1 cellular context compared by ENCODE assay signal in genomic region chr1:228340686-228341449, GRCh38.
TF ChIP-seq lines count a peak whose summit lies in the region.

No MANE protein-coding gene starts in this region.

TF ChIP-seq in SK-N-SH treated with all-trans-retinoic acid at 6 μM for 48 hours, 23 proteins besides CTCF, POLR2A, EP300 and RAD21 (continued from another document):
- no peak for TF ChIP-seq CREB5 (CRISPR knock-in tag; IDR thresholded peaks at IDR 0.05; ENCODE audit: low read depth)
- no peak for TF ChIP-seq PPARA (CRISPR knock-in tag; IDR thresholded peaks at IDR 0.05; ENCODE audit: borderline replicate concordance)
- TF ChIP-seq RARB (CRISPR knock-in tag; IDR thresholded peaks at IDR 0.05), result no peak
- no peak for TF ChIP-seq ESRRG (CRISPR knock-in tag; IDR thresholded peaks at IDR 0.05)
- no peak for TF ChIP-seq ZC3H10 (CRISPR knock-in tag; IDR thresholded peaks at IDR 0.05)
- TF ChIP-seq GLIS3 (CRISPR knock-in tag; IDR thresholded peaks at IDR 0.05), result no peak
- no peak for TF ChIP-seq ZNF70 (CRISPR knock-in tag; IDR thresholded peaks at IDR 0.05)
- TF ChIP-seq ARNTL (CRISPR knock-in tag; IDR thresholded peaks at IDR 0.05; ENCODE audit: borderline replicate concordance, low read depth), result no peak
- no peak for TF ChIP-seq TOX (CRISPR knock-in tag; IDR thresholded peaks at IDR 0.05; ENCODE audit: borderline replicate concordance)
- no peak for TF ChIP-seq CSDC2 (CRISPR knock-in tag; IDR thresholded peaks at IDR 0.05)
- no peak for TF ChIP-seq BACH2 (CRISPR knock-in tag; IDR thresholded peaks at IDR 0.05; ENCODE audit: borderline replicate concordance)
- no peak for TF ChIP-seq CSRNP3 (CRISPR knock-in tag; IDR thresholded peaks at IDR 0.05)
